1 cellular context compared by ENCODE assay signal in genomic region chr13:94596575-94596971, GRCh38.
TF ChIP-seq lines count a peak whose summit lies in the region.

No MANE protein-coding gene starts in this region.

TF ChIP-seq in K562, 482 proteins besides CTCF, POLR2A, EP300 and RAD21 (continued from another document):
- peak; percentile 52; the same call in 1 of the 2 replicates for TF ChIP-seq ZBTB33 (CRISPR knock-in tag; IDR thresholded peaks at IDR 0.05)
- TF ChIP-seq HNRNPUL1 (IDR thresholded peaks at IDR 0.05; ENCODE audit: low read length) = no peak
